ENCODE assay signal across 11 cellular contexts in the genomic region with DNA sequence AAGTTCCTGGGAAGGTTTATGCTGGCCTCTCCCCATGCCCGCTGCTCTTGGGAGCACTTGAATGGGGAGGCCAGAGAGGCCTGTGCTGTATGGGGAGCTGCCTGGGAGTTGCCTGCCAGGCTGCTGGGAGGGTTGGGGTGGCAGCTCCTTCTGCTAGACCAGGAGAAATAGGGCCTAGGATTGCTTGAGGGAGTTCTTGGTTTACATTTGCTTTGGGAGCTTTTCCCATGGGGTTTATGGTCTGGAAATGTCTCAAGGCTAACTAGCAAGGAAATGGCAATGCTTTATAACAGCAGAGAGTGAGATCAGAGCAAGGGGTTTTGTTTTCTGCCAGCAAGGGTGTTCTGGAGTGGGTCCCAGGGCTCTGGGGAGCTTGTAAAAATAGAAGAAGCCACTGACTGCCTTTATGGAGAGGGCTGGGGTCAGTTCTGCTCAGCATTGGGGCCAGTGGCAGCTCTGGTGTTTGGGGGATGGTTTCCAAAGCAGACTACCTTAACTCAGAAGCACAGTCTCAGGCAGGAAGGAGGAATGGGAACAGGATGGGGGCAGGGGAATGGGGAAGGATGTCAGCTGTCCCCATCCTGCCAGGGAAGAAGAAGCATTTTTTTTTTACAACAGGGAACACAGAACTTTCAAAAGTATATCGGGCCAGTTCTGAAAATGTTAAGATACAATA. TPM values are rescaled to one million over a fixed set of nuclear protein-coding genes. Genes with fewer than 3 reads are reported as not detected.
DNase-seq lines count a peak whose midpoint lies in the region; ATAC-seq and TF ChIP-seq lines count a peak whose summit lies in the region.
"Had no signal": no experiment of that assay in that cellular context is flagged by ENCODE, and none has a peak within 500 bp of the region (broad histone marks: within the 10 kb centered on the region; RNA-seq: fewer than 3 reads in every experiment).

No MANE protein-coding gene starts in this region.

- H3K27me3 Mint-ChIP-seq in activated naive CD4-positive, alpha-beta T cell treated with anti-CD3 and anti-CD28 coated beads for 36 hours (ENCODE audit: low read depth) = no peaks in the 10 kb centered on the region
- H3K27me3 Mint-ChIP-seq in stimulated activated memory B cell treated with anti-CD40 and anti-IgM and Interleukin-4, amounts not matched to agents 10 μg/mL and 1 μg/mL and 100 μg/mL, for 72 hours = peaks cover 25% of the 10 kb centered on the region

- H3K9me3 ChIP-seq in esophagus muscularis mucosa (no peaks in the 10 kb centered on the region), muscle layer of duodenum (ENCODE audit: control insufficient read depth in 1 of 2, low read length in 2 of 2) (no peaks in the 10 kb centered on the region), tibial artery (no peaks in the 10 kb centered on the region)

- H3K27ac Mint-ChIP-seq in activated naive CD4-positive, alpha-beta T cell treated with anti-CD3 and anti-CD28 coated beads for 36 hours = no peak overlapping the region
- H3K27ac Mint-ChIP-seq in stimulated activated memory B cell treated with anti-CD40 and anti-IgM and Interleukin-4, amounts not matched to agents 10 μg/mL and 1 μg/mL and 100 μg/mL, for 72 hours = no peak overlapping the region

- no peak for TF ChIP-seq POLR2A in esophagus muscularis mucosa (IDR thresholded peaks at IDR 0.05; ENCODE audit: low read depth)

- no peaks in the 10 kb centered on the region for H3K36me3 Mint-ChIP-seq in activated naive CD4-positive, alpha-beta T cell treated with anti-CD3 and anti-CD28 coated beads for 36 hours (ENCODE audit: low read depth)
- H3K36me3 Mint-ChIP-seq in stimulated activated memory B cell treated with anti-CD40 and anti-IgM and Interleukin-4, amounts not matched to agents 10 μg/mL and 1 μg/mL and 100 μg/mL, for 72 hours = no peaks in the 10 kb centered on the region

- intact Hi-C loops in esophagus muscularis mucosa (cut with DNase I) (no loop called here), tibial artery (cut with DNase I; ENCODE audit: low total_unique reads) (no loop called here)
- intact Hi-C loops in activated naive CD4-positive, alpha-beta T cell treated with anti-CD3 and anti-CD28 coated beads for 36 hours (cut with micrococcal nuclease) = no loop called here

- no peak for ATAC-seq in GM19395 (IDR thresholded peaks at IDR 0.05; ENCODE audit: unreplicated experiment)
- no peak for ATAC-seq in stimulated activated memory B cell treated with anti-CD40 and anti-IgM and Interleukin-4, amounts not matched to agents 10 μg/mL and 1 μg/mL and 100 μg/mL, for 72 hours

- no peaks in the 10 kb centered on the region for H3K4me1 Mint-ChIP-seq in activated naive CD4-positive, alpha-beta T cell treated with anti-CD3 and anti-CD28 coated beads for 36 hours (ENCODE audit: low read depth)
- H3K4me1 Mint-ChIP-seq in stimulated activated memory B cell treated with anti-CD40 and anti-IgM and Interleukin-4, amounts not matched to agents 10 μg/mL and 1 μg/mL and 100 μg/mL, for 72 hours = peaks cover 14% of the 10 kb centered on the region

- DNase-seq in DMS79 treated with DMSO at 0.1 percent for 48 hours (lab: John Stamatoyannopoulos, UW) (peak; percentile 8), DMS79 (lab: John Stamatoyannopoulos, UW) (no peak), esophagus muscularis mucosa (ENCODE audit: extremely low spot score) (no peak), tibial artery (peak; percentile 47 to 72)
- no peak for DNase-seq in activated naive CD4-positive, alpha-beta T cell treated with anti-CD3 and anti-CD28 coated beads for 36 hours
- DNase-seq: 8988T; stimulated activated CD4-positive, alpha-beta T cell treated with anti-CD3 and anti-CD28 coated beads, Interleukin-4, amount 100 ng/mL, for 24 hours; SW 1271 had no signal

- H3K4me3 ChIP-seq in esophagus muscularis mucosa = no peak overlapping the region
- peak overlapping the region in 1 of 2 donors; percentile 10 for H3K4me3 ChIP-seq in muscle layer of duodenum (ENCODE audit: low read depth in 1 of 2, low read length in 2 of 2)
- no peak overlapping the region for H3K4me3 ChIP-seq in tibial artery

- H3K9me3 Mint-ChIP-seq in activated naive CD4-positive, alpha-beta T cell treated with anti-CD3 and anti-CD28 coated beads for 36 hours = no peaks in the 10 kb centered on the region
- H3K9me3 Mint-ChIP-seq in stimulated activated memory B cell treated with anti-CD40 and anti-IgM and Interleukin-4, amounts not matched to agents 10 μg/mL and 1 μg/mL and 100 μg/mL, for 72 hours = no peaks in the 10 kb centered on the region

- TF ChIP-seq EP300 in esophagus muscularis mucosa (IDR thresholded peaks at IDR 0.05) = no peak

- TF ChIP-seq CTCF in esophagus muscularis mucosa (IDR thresholded peaks at IDR 0.05) (no peak), tibial artery (IDR thresholded peaks at IDR 0.05) (no peak)

- no peak overlapping the region for H3K4me3 Mint-ChIP-seq in activated naive CD4-positive, alpha-beta T cell treated with anti-CD3 and anti-CD28 coated beads for 36 hours
- H3K4me3 Mint-ChIP-seq in stimulated activated memory B cell treated with anti-CD40 and anti-IgM and Interleukin-4, amounts not matched to agents 10 μg/mL and 1 μg/mL and 100 μg/mL, for 72 hours = no peak overlapping the region

- 22% methylated on average over 2 of the region's 2 CpGs for WGBS in esophagus muscularis mucosa

- H3K4me1 ChIP-seq in esophagus muscularis mucosa = peaks cover 85 to 100% (median 99%) of the 10 kb centered on the region in 4 donors
- peaks cover 19 to 65% of the 10 kb centered on the region in 2 donors for H3K4me1 ChIP-seq in muscle layer of duodenum (ENCODE audit: control insufficient read depth in 1 of 2, insufficient read depth in 2 of 2, low read length in 2 of 2)
- H3K4me1 ChIP-seq in tibial artery = peaks cover 0 to 85% (median 51%) of the 10 kb centered on the region in 4 donors

- CTCF ChIA-PET in activated naive CD4-positive, alpha-beta T cell treated with anti-CD3 and anti-CD28 coated beads for 36 hours (lab: Charles Lee) = interaction anchor here (0.7 to 1.5 kb wide), 3 partner anchors 30 to 84 kb away, joined by 3 read pairs; no protein-coding TSS in a partner anchor

- H3K27ac ChIP-seq in esophagus muscularis mucosa (replicated peaks in 1 of 4) (peak overlapping the region; percentile 85 to 92 (median 90)), muscle layer of duodenum (ENCODE audit: low read length) (peak overlapping the region; percentile 92), tibial artery (peak overlapping the region; percentile 81 to 92)

- H3K27me3 ChIP-seq in esophagus muscularis mucosa = no peaks in the 10 kb centered on the region
- no peaks in the 10 kb centered on the region for H3K27me3 ChIP-seq in muscle layer of duodenum (ENCODE audit: low read depth, low read length)
- no peaks in the 10 kb centered on the region for H3K27me3 ChIP-seq in tibial artery

- H3K36me3 ChIP-seq in esophagus muscularis mucosa (peaks cover 0 to 7% (median 3%) of the 10 kb centered on the region in 4 donors), muscle layer of duodenum (ENCODE audit: control insufficient read depth in 1 of 2, insufficient read depth in 2 of 2, low read length in 2 of 2) (peaks cover 3 to 4% of the 10 kb centered on the region in 2 donors), tibial artery (peaks cover 0 to 2% (median 0%) of the 10 kb centered on the region in 3 donors)

RNA-seq across cellular contexts. Expression of gene TSPAN15, which starts 28.6 kb away (rescaled TPM):
- total RNA-seq in esophagus muscularis mucosa = 10 to 100 TPM; 40.3 to 59.4 (median 53.5) TPM
- total RNA-seq in activated naive CD4-positive, alpha-beta T cell treated with anti-CD3 and anti-CD28 coated beads for 36 hours = 1 to 10 TPM in 1 of 2 experiments, under 1 TPM in 1; 0.72 to 1.1 TPM

Comparison
In these comparisons a context has a peak if more than half of its experiments do, and no peak if none do; other contexts are left out.
1. DNase-seq: peak in DMS79 treated with DMSO at 0.1 percent for 48 hours (single experiment) and tibial artery (2 of 2); none in DMS79 (single experiment), esophagus muscularis mucosa (single experiment) and activated naive CD4-positive, alpha-beta T cell treated with anti-CD3 and anti-CD28 coated beads for 36 hours (single experiment).
2. RNA of gene TSPAN15, which starts 28.6 kb away (total RNA-seq): 40.3 to 59.4 TPM in esophagus muscularis mucosa; 0.72 to 1.1 TPM in activated naive CD4-positive, alpha-beta T cell treated with anti-CD3 and anti-CD28 coated beads for 36 hours; every median in the first group is over 10 times any median in the second.
3. Peak in every context shown above with its lines, with median percentiles within 50 percentile points of each other: H3K27ac ChIP-seq.